Comparison of ENCODE assay signal across 27 cellular contexts in the genomic region with DNA sequence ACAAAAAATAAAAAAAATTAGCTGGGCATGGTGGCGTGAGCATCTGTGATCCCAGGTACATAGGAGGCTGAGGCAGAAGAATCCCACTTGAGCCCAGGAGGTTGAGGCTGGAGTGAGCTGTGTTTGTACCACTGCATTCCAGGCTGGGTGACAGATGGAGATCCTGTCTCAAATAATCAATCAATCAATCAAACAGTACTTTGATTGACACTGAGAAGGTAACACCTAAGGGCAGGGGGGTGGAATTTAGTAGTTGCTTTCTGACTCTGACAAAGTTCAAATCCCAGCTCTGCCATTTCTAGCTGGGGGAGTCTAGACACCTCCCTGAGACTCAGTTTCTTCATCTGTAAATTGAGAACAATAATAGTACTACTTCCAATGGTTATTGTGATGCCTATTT. TPM values are rescaled to one million over a fixed set of nuclear protein-coding genes. Genes with fewer than 3 reads are reported as not detected.
"Had no signal": no experiment of that assay in that cellular context is flagged by ENCODE, and none has a peak within 500 bp of the region (broad histone marks: within the 10 kb centered on the region; RNA-seq: fewer than 3 reads in every experiment).

No MANE protein-coding gene starts in this region.

- ATAC-seq: heart right ventricle; left cardiac atrium; naive thymus-derived CD4-positive, alpha-beta T cell; stimulated activated naive B cell treated with anti-CD40 and anti-IgM and Interleukin-4, amounts not matched to agents 10 μg/mL and 1 μg/mL and 100 μg/mL, for 72 hours had no signal

- H3K4me1 ChIP-seq: neural progenitor cell, prostate gland, upper lobe of right lung, uterus had no signal

- H3K36me3 ChIP-seq: neural progenitor cell, prostate gland, right atrium auricular region, sigmoid colon, thoracic aorta, tibial nerve, upper lobe of right lung, uterus had no signal

- H3K27ac ChIP-seq: coronary artery, neural progenitor cell, prostate gland, right atrium auricular region, thoracic aorta, tibial nerve, upper lobe of right lung, uterus had no signal

- H3K27me3 ChIP-seq: esophagus muscularis mucosa, heart right ventricle, left lung, neural progenitor cell, right atrium auricular region, sigmoid colon, spleen, tibial nerve, upper lobe of right lung, uterus had no signal

- FAIRE-seq: endothelial cell of umbilical vein, islet of Langerhans had no signal

- DNase-seq: dermis blood vessel endothelial cell; effector memory CD4-positive, alpha-beta T cell; foreskin melanocyte; glutamatergic neuron; heart right ventricle; hippocampal formation; left cardiac atrium; left lung; mesendoderm; midbrain; naive thymus-derived CD4-positive, alpha-beta T cell; sigmoid colon; spleen; stimulated activated CD4-positive, alpha-beta T cell treated with anti-CD3 and anti-CD28 coated beads, Interleukin-2, amount 100 ng/mL, for 48 hours; stimulated activated naive B cell treated with anti-CD40 and anti-IgM and Interleukin-4, amounts not matched to agents 10 μg/mL and 1 μg/mL and 100 μg/mL, for 72 hours; upper lobe of right lung; uterus had no signal

- H3K4me3 ChIP-seq: coronary artery, esophagus muscularis mucosa, heart right ventricle, left lung, neural progenitor cell, prostate gland, right atrium auricular region, sigmoid colon, spleen, thoracic aorta, tibial nerve, upper lobe of right lung, uterus had no signal

- H3K9me3 ChIP-seq: esophagus muscularis mucosa, heart right ventricle, left lung, prostate gland, right atrium auricular region, sigmoid colon, spleen, thoracic aorta, tibial nerve, upper lobe of right lung, uterus had no signal

- H2AFZ ChIP-seq: neural progenitor cell had no signal

- H3K4me2 ChIP-seq: neural progenitor cell had no signal

- H3K9ac ChIP-seq: neural progenitor cell had no signal

RNA-seq across cellular contexts. Expression of a gene that starts 23.4 kb away (rescaled TPM):
- total RNA-seq: mucosa of gallbladder, right atrium auricular region had no signal
